Comparison of ENCODE assay signal across 1 cellular context in genomic region chr10:58334817-58335305, GRCh38.
A peak's percentile ranks its signal among the peaks of the same experiment; 100 is the strongest.
TF ChIP-seq lines count a peak whose summit lies in the region.

TSS of gene UBE2D1 (plus strand) at chr10:58335006. CDS start at chr10:58335202, 196 bp downstream.

TF ChIP-seq in HEK293, 187 proteins besides CTCF, POLR2A, EP300 and RAD21 (continued from another document and continues in another):
- TF ChIP-seq ZNF133 (tag by site-specific recombination; IDR thresholded peaks at IDR 0.05) (no peak), ZNF549 (tag by site-specific recombination; IDR thresholded peaks at IDR 0.05) (peak; percentile 83), ZNF624 (tag by site-specific recombination; IDR thresholded peaks at IDR 0.05) (no peak), ZFHX2 (tag by site-specific recombination; conservative IDR thresholded peaks at IDR 0.05) (peak; percentile 54), ZBTB8A (tag by site-specific recombination; IDR thresholded peaks at IDR 0.05) (peak; percentile 56), ZNF335 (tag by site-specific recombination; conservative IDR thresholded peaks at IDR 0.05) (peak; percentile 56), PATZ1 (tag by site-specific recombination; IDR thresholded peaks at IDR 0.05) (peak; percentile 41), ZBTB11 (tag by site-specific recombination; conservative IDR thresholded peaks at IDR 0.05; ENCODE audit: low read depth) (peak; percentile 79), ZNF776 (tag by site-specific recombination; IDR thresholded peaks at IDR 0.05; ENCODE audit: borderline replicate concordance) (no peak), ZFP69B (tag by site-specific recombination; IDR thresholded peaks at IDR 0.05) (peak; percentile 65), ZBTB20 (tag by site-specific recombination; IDR thresholded peaks at IDR 0.05) (peak; percentile 70; the same call in 1 of the 2 replicates), ZNF768 (tag by site-specific recombination; IDR thresholded peaks at IDR 0.05) (no peak), ZNF416 (tag by site-specific recombination; IDR thresholded peaks at IDR 0.05) (no peak), MZF1 (tag by site-specific recombination; IDR thresholded peaks at IDR 0.05; ENCODE audit: borderline replicate concordance) (peak; percentile 43; the same call in 1 of the 2 replicates), ZNF341 (tag by site-specific recombination; IDR thresholded peaks at IDR 0.05; ENCODE audit: low read depth) (peak; percentile 74), ZNF621 (tag by site-specific recombination; IDR thresholded peaks at IDR 0.05) (no peak), YY1 (tag by site-specific recombination; IDR thresholded peaks at IDR 0.05) (peak; percentile 62; the same call in 1 of the 2 replicates), ZSCAN16 (tag by site-specific recombination; IDR thresholded peaks at IDR 0.05) (no peak), KLF9 (tag by site-specific recombination; IDR thresholded peaks at IDR 0.05; ENCODE audit: low read depth) (peak; percentile 72), ZNF555 (tag by site-specific recombination; conservative IDR thresholded peaks at IDR 0.05) (no peak), ZBTB48 (tag by site-specific recombination; IDR thresholded peaks at IDR 0.05) (peak; percentile 80), ZNF521 (tag by site-specific recombination; IDR thresholded peaks at IDR 0.05) (no peak), TSHZ1 (tag by site-specific recombination; IDR thresholded peaks at IDR 0.05; ENCODE audit: borderline replicate concordance) (no peak), ZNF214 (tag by site-specific recombination; IDR thresholded peaks at IDR 0.05; ENCODE audit: borderline replicate concordance) (no peak), ZBTB17 (tag by site-specific recombination; IDR thresholded peaks at IDR 0.05) (peak; percentile 20; the same call in 1 of the 2 replicates), EGR2 (tag by site-specific recombination; IDR thresholded peaks at IDR 0.05; ENCODE audit: low read depth) (peak; percentile 39; the same call in 1 of the 2 replicates), ZBTB1 (tag by site-specific recombination; IDR thresholded peaks at IDR 0.05) (no peak), ZNF76 (tag by site-specific recombination; IDR thresholded peaks at IDR 0.05; ENCODE audit: borderline replicate concordance, low read depth) (peak; percentile 94), ZNF660 (tag by site-specific recombination; IDR thresholded peaks at IDR 0.05) (peak; percentile 47), KLF1 (tag by site-specific recombination; IDR thresholded peaks at IDR 0.05) (peak; percentile 79), SP2 (tag by site-specific recombination; IDR thresholded peaks at IDR 0.05) (peak; percentile 50), ZNF747 (tag by site-specific recombination; IDR thresholded peaks at IDR 0.05) (no peak), ZNF610 (tag by site-specific recombination; IDR thresholded peaks at IDR 0.05; ENCODE audit: borderline replicate concordance) (no peak), ZSCAN4 (tag by site-specific recombination; IDR thresholded peaks at IDR 0.05) (peak; percentile 6; the same call in 1 of the 2 replicates), MEIS1 (CRISPR knock-in tag; IDR thresholded peaks at IDR 0.05; ENCODE audit: borderline replicate concordance) (no peak), ZNF211 (tag by site-specific recombination; IDR thresholded peaks at IDR 0.05; ENCODE audit: low read depth) (no peak), ZNF292 (tag by site-specific recombination; IDR thresholded peaks at IDR 0.05; ENCODE audit: borderline replicate concordance, low read depth) (no peak), ZIC2 (tag by site-specific recombination; IDR thresholded peaks at IDR 0.05) (no peak; the same call in 1 of the 2 replicates), SP3 (tag by site-specific recombination; IDR thresholded peaks at IDR 0.05) (peak; percentile 91), ZNF561 (tag by site-specific recombination; IDR thresholded peaks at IDR 0.05; ENCODE audit: borderline replicate concordance) (peak; percentile 91)
- TF ChIP-seq, protein P1, sequence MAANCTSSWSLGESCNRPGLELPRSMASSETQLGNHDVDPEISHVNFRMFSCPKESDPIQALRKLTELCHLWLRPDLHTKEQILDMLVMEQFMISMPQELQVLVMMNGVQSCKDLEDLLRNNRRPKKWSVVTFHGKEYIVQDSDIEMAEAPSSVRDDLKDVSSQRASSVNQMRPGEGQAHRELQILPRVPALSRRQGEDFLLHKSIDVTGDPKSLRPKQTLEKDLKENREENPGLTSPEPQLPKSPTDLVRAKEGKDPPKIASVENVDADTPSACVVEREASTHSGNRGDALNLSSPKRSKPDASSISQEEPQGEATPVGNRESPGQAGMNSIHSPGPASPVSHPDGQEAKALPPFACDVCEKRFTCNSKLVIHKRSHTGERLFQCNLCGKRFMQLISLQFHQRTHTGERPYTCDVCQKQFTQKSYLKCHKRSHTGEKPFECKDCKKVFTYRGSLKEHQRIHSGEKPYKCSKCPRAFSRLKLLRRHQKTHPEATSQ (tag by site-specific recombination; IDR thresholded peaks at IDR 0.05) = no peak
- TF ChIP-seq, protein P2, sequence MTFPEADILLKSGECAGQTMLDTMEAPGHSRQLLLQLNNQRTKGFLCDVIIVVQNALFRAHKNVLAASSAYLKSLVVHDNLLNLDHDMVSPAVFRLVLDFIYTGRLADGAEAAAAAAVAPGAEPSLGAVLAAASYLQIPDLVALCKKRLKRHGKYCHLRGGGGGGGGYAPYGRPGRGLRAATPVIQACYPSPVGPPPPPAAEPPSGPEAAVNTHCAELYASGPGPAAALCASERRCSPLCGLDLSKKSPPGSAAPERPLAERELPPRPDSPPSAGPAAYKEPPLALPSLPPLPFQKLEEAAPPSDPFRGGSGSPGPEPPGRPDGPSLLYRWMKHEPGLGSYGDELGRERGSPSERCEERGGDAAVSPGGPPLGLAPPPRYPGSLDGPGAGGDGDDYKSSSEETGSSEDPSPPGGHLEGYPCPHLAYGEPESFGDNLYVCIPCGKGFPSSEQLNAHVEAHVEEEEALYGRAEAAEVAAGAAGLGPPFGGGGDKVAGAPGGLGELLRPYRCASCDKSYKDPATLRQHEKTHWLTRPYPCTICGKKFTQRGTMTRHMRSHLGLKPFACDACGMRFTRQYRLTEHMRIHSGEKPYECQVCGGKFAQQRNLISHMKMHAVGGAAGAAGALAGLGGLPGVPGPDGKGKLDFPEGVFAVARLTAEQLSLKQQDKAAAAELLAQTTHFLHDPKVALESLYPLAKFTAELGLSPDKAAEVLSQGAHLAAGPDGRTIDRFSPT (tag by site-specific recombination; IDR thresholded peaks at IDR 0.05) = no peak
- TF ChIP-seq, protein P3, sequence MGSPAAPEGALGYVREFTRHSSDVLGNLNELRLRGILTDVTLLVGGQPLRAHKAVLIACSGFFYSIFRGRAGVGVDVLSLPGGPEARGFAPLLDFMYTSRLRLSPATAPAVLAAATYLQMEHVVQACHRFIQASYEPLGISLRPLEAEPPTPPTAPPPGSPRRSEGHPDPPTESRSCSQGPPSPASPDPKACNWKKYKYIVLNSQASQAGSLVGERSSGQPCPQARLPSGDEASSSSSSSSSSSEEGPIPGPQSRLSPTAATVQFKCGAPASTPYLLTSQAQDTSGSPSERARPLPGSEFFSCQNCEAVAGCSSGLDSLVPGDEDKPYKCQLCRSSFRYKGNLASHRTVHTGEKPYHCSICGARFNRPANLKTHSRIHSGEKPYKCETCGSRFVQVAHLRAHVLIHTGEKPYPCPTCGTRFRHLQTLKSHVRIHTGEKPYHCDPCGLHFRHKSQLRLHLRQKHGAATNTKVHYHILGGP (tag by site-specific recombination; IDR thresholded peaks at IDR 0.05) = no peak
- TF ChIP-seq, protein P4, sequence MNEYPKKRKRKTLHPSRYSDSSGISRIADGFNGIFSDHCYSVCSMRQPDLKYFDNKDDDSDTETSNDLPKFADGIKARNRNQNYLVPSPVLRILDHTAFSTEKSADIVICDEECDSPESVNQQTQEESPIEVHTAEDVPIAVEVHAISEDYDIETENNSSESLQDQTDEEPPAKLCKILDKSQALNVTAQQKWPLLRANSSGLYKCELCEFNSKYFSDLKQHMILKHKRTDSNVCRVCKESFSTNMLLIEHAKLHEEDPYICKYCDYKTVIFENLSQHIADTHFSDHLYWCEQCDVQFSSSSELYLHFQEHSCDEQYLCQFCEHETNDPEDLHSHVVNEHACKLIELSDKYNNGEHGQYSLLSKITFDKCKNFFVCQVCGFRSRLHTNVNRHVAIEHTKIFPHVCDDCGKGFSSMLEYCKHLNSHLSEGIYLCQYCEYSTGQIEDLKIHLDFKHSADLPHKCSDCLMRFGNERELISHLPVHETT (tag by site-specific recombination; IDR thresholded peaks at IDR 0.05) = no peak
- TF ChIP-seq, protein P5, sequence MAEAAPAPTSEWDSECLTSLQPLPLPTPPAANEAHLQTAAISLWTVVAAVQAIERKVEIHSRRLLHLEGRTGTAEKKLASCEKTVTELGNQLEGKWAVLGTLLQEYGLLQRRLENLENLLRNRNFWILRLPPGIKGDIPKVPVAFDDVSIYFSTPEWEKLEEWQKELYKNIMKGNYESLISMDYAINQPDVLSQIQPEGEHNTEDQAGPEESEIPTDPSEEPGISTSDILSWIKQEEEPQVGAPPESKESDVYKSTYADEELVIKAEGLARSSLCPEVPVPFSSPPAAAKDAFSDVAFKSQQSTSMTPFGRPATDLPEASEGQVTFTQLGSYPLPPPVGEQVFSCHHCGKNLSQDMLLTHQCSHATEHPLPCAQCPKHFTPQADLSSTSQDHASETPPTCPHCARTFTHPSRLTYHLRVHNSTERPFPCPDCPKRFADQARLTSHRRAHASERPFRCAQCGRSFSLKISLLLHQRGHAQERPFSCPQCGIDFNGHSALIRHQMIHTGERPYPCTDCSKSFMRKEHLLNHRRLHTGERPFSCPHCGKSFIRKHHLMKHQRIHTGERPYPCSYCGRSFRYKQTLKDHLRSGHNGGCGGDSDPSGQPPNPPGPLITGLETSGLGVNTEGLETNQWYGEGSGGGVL (tag by site-specific recombination; IDR thresholded peaks at IDR 0.05) = no peak
